Comparison of ENCODE assay signal across 1 cellular context in the genomic region with DNA sequence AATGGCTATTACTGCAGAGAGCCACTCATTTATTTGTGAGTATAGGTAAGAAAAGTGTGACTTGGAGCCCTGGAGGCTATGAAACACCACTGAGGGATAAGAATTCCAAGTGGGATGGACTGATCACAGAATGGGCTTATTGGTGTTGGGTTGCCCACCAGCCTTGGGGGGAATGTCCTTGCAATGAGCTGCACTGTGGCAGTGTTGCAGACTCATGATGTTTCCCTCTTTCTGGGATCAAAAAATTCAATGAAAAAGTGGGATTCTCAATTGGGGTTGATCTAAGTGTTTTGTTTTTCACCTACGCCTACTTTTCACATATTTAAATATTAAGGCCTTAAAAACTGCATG.
TF ChIP-seq lines count a peak whose summit lies in the region.

No MANE protein-coding gene starts in this region.

TF ChIP-seq in GM23338, 12 proteins besides CTCF, POLR2A, EP300 and RAD21 (continued from another document):
- TF ChIP-seq, protein P1, sequence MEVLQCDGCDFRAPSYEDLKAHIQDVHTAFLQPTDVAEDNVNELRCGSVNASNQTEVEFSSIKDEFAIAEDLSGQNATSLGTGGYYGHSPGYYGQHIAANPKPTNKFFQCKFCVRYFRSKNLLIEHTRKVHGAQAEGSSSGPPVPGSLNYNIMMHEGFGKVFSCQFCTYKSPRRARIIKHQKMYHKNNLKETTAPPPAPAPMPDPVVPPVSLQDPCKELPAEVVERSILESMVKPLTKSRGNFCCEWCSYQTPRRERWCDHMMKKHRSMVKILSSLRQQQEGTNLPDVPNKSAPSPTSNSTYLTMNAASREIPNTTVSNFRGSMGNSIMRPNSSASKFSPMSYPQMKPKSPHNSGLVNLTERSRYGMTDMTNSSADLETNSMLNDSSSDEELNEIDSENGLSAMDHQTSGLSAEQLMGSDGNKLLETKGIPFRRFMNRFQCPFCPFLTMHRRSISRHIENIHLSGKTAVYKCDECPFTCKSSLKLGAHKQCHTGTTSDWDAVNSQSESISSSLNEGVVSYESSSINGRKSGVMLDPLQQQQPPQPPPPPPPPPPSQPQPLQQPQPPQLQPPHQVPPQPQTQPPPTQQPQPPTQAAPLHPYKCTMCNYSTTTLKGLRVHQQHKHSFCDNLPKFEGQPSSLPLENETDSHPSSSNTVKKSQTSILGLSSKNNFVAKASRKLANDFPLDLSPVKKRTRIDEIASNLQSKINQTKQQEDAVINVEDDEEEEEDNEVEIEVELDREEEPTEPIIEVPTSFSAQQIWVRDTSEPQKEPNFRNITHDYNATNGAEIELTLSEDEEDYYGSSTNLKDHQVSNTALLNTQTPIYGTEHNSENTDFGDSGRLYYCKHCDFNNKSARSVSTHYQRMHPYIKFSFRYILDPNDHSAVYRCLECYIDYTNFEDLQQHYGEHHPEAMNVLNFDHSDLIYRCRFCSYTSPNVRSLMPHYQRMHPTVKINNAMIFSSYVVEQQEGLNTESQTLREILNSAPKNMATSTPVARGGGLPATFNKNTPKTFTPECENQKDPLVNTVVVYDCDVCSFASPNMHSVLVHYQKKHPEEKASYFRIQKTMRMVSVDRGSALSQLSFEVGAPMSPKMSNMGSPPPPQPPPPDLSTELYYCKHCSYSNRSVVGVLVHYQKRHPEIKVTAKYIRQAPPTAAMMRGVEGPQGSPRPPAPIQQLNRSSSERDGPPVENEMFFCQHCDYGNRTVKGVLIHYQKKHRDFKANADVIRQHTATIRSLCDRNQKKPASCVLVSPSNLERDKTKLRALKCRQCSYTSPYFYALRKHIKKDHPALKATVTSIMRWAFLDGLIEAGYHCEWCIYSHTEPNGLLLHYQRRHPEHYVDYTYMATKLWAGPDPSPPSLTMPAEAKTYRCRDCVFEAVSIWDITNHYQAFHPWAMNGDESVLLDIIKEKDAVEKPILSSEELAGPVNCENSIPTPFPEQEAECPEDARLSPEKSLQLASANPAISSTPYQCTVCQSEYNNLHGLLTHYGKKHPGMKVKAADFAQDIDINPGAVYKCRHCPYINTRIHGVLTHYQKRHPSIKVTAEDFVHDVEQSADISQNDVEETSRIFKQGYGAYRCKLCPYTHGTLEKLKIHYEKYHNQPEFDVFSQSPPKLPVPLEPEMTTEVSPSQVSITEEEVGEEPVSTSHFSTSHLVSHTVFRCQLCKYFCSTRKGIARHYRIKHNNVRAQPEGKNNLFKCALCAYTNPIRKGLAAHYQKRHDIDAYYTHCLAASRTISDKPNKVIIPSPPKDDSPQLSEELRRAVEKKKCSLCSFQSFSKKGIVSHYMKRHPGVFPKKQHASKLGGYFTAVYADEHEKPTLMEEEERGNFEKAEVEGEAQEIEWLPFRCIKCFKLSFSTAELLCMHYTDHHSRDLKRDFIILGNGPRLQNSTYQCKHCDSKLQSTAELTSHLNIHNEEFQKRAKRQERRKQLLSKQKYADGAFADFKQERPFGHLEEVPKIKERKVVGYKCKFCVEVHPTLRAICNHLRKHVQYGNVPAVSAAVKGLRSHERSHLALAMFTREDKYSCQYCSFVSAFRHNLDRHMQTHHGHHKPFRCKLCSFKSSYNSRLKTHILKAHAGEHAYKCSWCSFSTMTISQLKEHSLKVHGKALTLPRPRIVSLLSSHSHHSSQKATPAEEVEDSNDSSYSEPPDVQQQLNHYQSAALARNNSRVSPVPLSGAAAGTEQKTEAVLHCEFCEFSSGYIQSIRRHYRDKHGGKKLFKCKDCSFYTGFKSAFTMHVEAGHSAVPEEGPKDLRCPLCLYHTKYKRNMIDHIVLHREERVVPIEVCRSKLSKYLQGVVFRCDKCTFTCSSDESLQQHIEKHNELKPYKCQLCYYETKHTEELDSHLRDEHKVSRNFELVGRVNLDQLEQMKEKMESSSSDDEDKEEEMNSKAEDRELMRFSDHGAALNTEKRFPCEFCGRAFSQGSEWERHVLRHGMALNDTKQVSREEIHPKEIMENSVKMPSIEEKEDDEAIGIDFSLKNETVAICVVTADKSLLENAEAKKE (CRISPR knock-in tag; IDR thresholded peaks at IDR 0.05) = no peak
